1 cellular context compared by ENCODE assay signal in the genomic region with DNA sequence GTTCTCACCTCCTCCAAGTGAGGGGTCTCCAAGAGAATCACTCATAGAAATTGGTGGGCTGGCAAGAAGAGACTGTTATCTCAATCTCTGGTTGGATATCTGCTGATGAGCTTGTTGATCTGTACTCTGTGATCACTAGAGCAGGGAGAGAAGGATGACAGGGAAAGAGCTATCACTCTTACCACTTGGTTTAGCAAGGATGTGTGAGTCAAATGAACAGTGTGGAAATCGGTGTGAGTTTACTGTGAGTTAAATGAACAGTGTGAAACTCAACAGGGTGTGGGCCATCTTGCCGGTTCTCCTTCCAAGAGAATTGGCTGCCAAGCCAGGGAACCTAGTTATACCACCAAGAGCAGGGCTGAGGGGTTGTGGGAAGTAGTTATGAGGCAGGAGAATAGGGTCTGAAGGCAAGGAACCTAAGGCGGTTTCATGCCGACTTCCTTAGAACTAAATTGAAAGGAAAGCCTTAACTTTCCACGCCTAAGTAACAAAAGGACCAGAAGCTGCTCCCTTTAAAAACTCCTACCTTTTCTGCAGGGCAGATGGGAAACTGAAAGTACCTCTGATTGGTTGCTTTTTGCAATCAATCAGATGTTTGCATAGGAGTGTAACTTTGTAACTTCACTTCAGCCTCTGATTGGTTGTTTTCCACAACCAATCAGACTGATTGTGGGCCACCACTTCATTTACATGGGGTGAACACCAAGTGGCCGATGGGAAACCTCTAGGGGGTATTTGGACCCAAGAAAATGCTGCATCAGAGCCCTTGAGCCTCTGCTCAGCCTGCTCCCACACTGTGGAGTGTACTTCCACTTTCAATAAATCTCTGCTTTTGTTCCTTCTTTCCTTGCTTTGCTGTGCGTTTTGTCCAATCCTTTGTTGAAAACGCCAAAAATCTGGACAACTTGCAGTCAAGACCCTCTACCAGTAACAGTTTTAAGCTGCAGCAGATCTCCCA.
TF ChIP-seq lines count a peak whose summit lies in the region.

No MANE protein-coding gene starts in this region.

TF ChIP-seq in H1, 55 proteins besides CTCF, POLR2A, EP300 and RAD21:
- no peak for TF ChIP-seq BACH1 (IDR thresholded peaks at IDR 0.05; ENCODE audit: low read length)
- no peak for TF ChIP-seq SAP30 (IDR thresholded peaks at IDR 0.05; ENCODE audit: insufficient read depth, insufficient replicate concordance, low read length)
- no peak for TF ChIP-seq POLR2AphosphoS5 (IDR thresholded peaks at IDR 0.05; ENCODE audit: low read depth, low read length)
- TF ChIP-seq HDAC2 (IDR thresholded peaks at IDR 0.05; ENCODE audit: borderline replicate concordance in 1 of 2, low read depth in 2 of 2, low read length in 2 of 2): no peak
- no peak for TF ChIP-seq POU5F1 (IDR thresholded peaks at IDR 0.05; ENCODE audit: low read depth, low read length)
- no peak for TF ChIP-seq TBP (IDR thresholded peaks at IDR 0.05; ENCODE audit: low read depth, low read length)
- no peak for TF ChIP-seq SUZ12 (IDR thresholded peaks at IDR 0.05; ENCODE audit: low read length)
- no peak for TF ChIP-seq CREB1 (IDR thresholded peaks at IDR 0.05)
- TF ChIP-seq, protein P1, sequence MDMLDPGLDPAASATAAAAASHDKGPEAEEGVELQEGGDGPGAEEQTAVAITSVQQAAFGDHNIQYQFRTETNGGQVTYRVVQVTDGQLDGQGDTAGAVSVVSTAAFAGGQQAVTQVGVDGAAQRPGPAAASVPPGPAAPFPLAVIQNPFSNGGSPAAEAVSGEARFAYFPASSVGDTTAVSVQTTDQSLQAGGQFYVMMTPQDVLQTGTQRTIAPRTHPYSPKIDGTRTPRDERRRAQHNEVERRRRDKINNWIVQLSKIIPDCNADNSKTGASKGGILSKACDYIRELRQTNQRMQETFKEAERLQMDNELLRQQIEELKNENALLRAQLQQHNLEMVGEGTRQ (IDR thresholded peaks at IDR 0.05; ENCODE audit: low read length): no peak
- TF ChIP-seq SP4 (IDR thresholded peaks at IDR 0.05; ENCODE audit: low read length): no peak
